9 cellular contexts compared by ENCODE assay signal in the genomic region with DNA sequence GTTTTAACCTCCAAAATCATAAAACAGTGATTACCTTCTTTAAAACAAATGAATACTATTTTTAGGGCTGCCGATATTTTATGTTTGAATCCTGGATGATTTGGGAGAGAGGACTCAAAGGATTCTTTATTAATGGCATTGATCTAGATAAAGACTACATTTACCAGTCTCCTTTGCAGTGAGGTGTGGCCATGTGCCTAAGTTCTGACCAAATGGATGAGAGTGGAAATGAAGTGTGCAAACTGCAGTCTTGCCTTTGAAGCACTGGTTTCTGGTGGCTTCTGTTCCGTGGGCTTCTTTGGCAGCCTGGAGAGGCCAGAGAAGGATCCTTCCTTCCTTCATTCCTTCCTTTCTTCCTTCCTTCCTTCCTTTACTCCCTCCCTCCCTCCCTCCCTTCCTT. TPM values are rescaled to one million over a fixed set of nuclear protein-coding genes. Genes with fewer than 3 reads are reported as not detected.
"Had no signal": no experiment of that assay in that cellular context is flagged by ENCODE, and none has a peak within 500 bp of the region (broad histone marks: within the 10 kb centered on the region; RNA-seq: fewer than 3 reads in every experiment).

No MANE protein-coding gene starts in this region.

- ATAC-seq: GM12878 had no signal

- FAIRE-seq: G401.6, GM12878, GM12891, GM12892, GM18507, GM19239 had no signal

- DNase-seq: GDM1, GF-D8 had no signal

- H3K4me3 ChIP-seq: GM12878 had no signal

RNA-seq across cellular contexts. Expression of a gene that starts 24.3 kb away (rescaled TPM):
- total RNA-seq: G401 had no signal
